In the genomic region with DNA sequence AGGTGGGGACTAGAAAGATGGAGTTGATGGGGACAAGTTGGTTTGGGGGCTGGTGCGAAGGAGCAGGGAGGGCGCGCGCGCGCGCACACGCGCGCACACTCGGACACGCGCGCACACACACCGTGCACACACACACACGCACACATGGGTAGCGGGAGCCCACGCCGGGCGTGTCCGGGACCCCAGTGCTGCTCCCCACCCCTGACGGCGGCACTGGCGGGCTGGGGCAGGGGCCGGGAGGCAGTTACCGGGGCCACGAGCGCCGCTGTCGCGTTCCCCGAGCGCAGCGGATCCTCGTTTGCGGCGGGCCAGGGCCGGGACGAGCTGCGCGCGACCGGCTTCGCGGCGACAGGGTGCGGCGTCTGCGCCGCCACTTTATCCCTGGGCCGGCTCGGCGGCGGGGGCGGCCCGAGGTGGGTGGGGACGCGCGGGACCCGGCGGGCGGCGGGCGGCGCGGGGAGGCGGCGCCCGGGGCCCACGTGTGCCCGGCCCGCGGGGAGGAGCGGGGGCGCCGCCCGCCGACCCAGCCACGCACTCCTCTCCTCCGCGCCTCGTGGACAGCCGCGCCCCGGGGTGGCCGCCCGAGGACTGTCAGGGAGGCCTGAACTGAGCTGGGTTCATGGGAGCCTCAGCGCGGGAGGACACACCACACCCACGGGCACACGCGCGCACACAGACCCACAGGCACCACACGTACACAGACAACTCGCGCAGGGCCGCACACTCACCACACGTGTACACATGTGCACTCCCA, we compare ENCODE assay signal across 8 cellular contexts. TPM values are rescaled to one million over a fixed set of nuclear protein-coding genes. Genes with fewer than 3 reads are reported as not detected.
A peak's percentile ranks its signal among the peaks of the same experiment; 100 is the strongest.
DNase-seq lines count a peak whose midpoint lies in the region; ATAC-seq and TF ChIP-seq lines count a peak whose summit lies in the region.

No MANE protein-coding gene starts in this region.

- intact Hi-C loops in Caco-2 (cut with micrococcal nuclease; ENCODE audit: unreplicated experiment) (no loop called here), breast epithelium (cut with DNase I; ENCODE audit: low total_unique reads) (loop anchor here (5.0 kb wide), 1 partner anchor 131 kb away; no protein-coding TSS in a partner anchor)

- H4K20me1 ChIP-seq in Loucy (ENCODE audit: insufficient read depth, low read length, poor library complexity, severe bottlenecking), result no peaks in the 10 kb centered on the region
- H4K20me1 ChIP-seq in smooth muscle cell (ENCODE audit: low read depth), result no peaks in the 10 kb centered on the region

- peak overlapping the region; percentile 48 for H3K27ac Mint-ChIP-seq in Caco-2 (ENCODE audit: unreplicated experiment)
- H3K27ac Mint-ChIP-seq in immature natural killer cell, result no peak overlapping the region

- H3K79me2 ChIP-seq in Loucy (ENCODE audit: insufficient read depth, low read length) (peaks cover 49% of the 10 kb centered on the region), smooth muscle cell (ENCODE audit: low read depth) (no peaks in the 10 kb centered on the region)

- 7% methylated on average over 40 of the region's 98 CpGs for WGBS in smooth muscle cell (ENCODE audit: low lambda C conversion rate)

- POLR2A ChIA-PET in Caco-2 (lab: Charles Lee), result no interaction called here

- H3K27ac ChIP-seq in breast epithelium (peak overlapping the region; percentile 83 to 86), smooth muscle cell (ENCODE audit: low read depth) (peak overlapping the region; percentile 38)

- H3K4me3 ChIP-seq in Caco-2 (ENCODE audit: low read depth, low read length) (peak overlapping the region; percentile 88), Loucy (ENCODE audit: low read length, poor library complexity, severe bottlenecking) (peak overlapping the region; percentile 87), breast epithelium (peak overlapping the region; percentile 74 to 78 (median 78)), smooth muscle cell (peak overlapping the region; percentile 88)

- CTCF ChIA-PET in Caco-2 (lab: Charles Lee), result interaction anchor here (1.2 to 2.3 kb wide), 3 partner anchors 32 to 136 kb away, joined by 3 to 11 read pairs (median 5); no protein-coding TSS in a partner anchor

- no peaks in the 10 kb centered on the region for H3K27me3 ChIP-seq in Caco-2 (replicated peaks; ENCODE audit: control insufficient read depth, insufficient read depth, low read length)
- no peaks in the 10 kb centered on the region for H3K27me3 ChIP-seq in Loucy (ENCODE audit: insufficient read depth, low read length, poor library complexity, severe bottlenecking)
- no peaks in the 10 kb centered on the region for H3K27me3 ChIP-seq in breast epithelium
- no peaks in the 10 kb centered on the region for H3K27me3 ChIP-seq in smooth muscle cell (ENCODE audit: low read depth)

- H3K36me3 Mint-ChIP-seq in Caco-2 (ENCODE audit: insufficient read depth, unreplicated experiment) (no peaks in the 10 kb centered on the region), immature natural killer cell (peaks cover 0 to 4% (median 0%) of the 10 kb centered on the region in 3 donors)

- H3K4me3 Mint-ChIP-seq in Caco-2 (ENCODE audit: unreplicated experiment) (peak overlapping the region; percentile 91), immature natural killer cell (peak overlapping the region; percentile 68 to 89 (median 85))

- no TSS peak for BruUV-seq in Caco-2 (replicated peaks; lab: Mats Ljungman, UMichigan)

- H3K4me1 ChIP-seq in Caco-2 (peaks cover 37% of the 10 kb centered on the region), Loucy (ENCODE audit: insufficient read depth, low read length, poor library complexity, severe bottlenecking) (peaks cover 67% of the 10 kb centered on the region), breast epithelium (peaks cover 0 to 19% of the 10 kb centered on the region in 2 donors), smooth muscle cell (ENCODE audit: low read depth) (peaks cover 6% of the 10 kb centered on the region)

- H3K9ac ChIP-seq in Loucy (ENCODE audit: low read depth, low read length, poor library complexity, severe bottlenecking), result peak overlapping the region; percentile 98
- H3K9ac ChIP-seq in smooth muscle cell (ENCODE audit: low read depth), result peak overlapping the region; percentile 66

- no peaks in the 10 kb centered on the region for H3K9me2 ChIP-seq in Loucy (replicated peaks; ENCODE audit: low read depth, low read length)

- H3K27me3 Mint-ChIP-seq in Caco-2 (ENCODE audit: insufficient read depth, unreplicated experiment) (no peaks in the 10 kb centered on the region), immature natural killer cell (ENCODE audit: low read depth in 3 of 3) (peaks cover 1 to 24% (median 8%) of the 10 kb centered on the region in 3 donors)

- H3K4me1 Mint-ChIP-seq in Caco-2 (ENCODE audit: low read depth, unreplicated experiment), result peaks cover 28% of the 10 kb centered on the region
- peaks cover 9 to 14% of the 10 kb centered on the region in 2 donors for H3K4me1 Mint-ChIP-seq in immature natural killer cell

- no peaks in the 10 kb centered on the region for H3F3A ChIP-seq in Loucy (ENCODE audit: low read depth)
- peaks cover 4% of the 10 kb centered on the region for H3F3A ChIP-seq in smooth muscle cell (ENCODE audit: low read depth)

- peak in 1 of 2 experiments; percentile 49 for DNase-seq in Caco-2
- no peak for DNase-seq in breast epithelium (ENCODE audit: low spot score in 2 of 2)
- DNase-seq in immature natural killer cell, result peak in 2 of 3 donors; percentile 2 to 11
- DNase-seq in smooth muscle cell (lab: John Stamatoyannopoulos, UW; ENCODE audit: unreplicated experiment), result no peak
- DNase-seq in NCI-H2029 (lab: John Stamatoyannopoulos, UW), result no peak
- DNase-seq in GF-D8 (lab: John Stamatoyannopoulos, UW), result no peak

- TF ChIP-seq CTCF in Caco-2 (IDR thresholded peaks at IDR 0.05; ENCODE audit: insufficient read depth in 1 of 2, low read depth in 1 of 2, low read length in 1 of 2, severe bottlenecking in 1 of 2, unreplicated experiment in 1 of 2) (no peak), Loucy (conservative IDR thresholded peaks at IDR 0.05; ENCODE audit: low read length) (no peak), breast epithelium (IDR thresholded peaks at IDR 0.05) (peak in 1 of 3 donors; percentile 24), smooth muscle cell (IDR thresholded peaks at IDR 0.05; ENCODE audit: borderline replicate concordance, insufficient read depth, poor library complexity, severe bottlenecking) (no peak)

- no peaks in the 10 kb centered on the region for H3K9me3 Mint-ChIP-seq in Caco-2 (ENCODE audit: unreplicated experiment)
- peaks cover 0 to 5% (median 1%) of the 10 kb centered on the region in 6 donors for H3K9me3 Mint-ChIP-seq in immature natural killer cell

- H3K9me3 ChIP-seq in Caco-2 (peaks cover 8% of the 10 kb centered on the region; the same call in 1 of the 2 replicates), Loucy (ENCODE audit: insufficient read depth, low read depth, low read length) (peaks cover 2% of the 10 kb centered on the region; the same call in 1 of the 2 replicates), breast epithelium (no peaks in the 10 kb centered on the region), smooth muscle cell (replicated peaks; ENCODE audit: low read depth) (no peaks in the 10 kb centered on the region)

- ATAC-seq in GM19324 (IDR thresholded peaks at IDR 0.05; ENCODE audit: low FRiP score, unreplicated experiment), result peak; percentile 48

- H3K36me3 ChIP-seq in Caco-2 (ENCODE audit: control insufficient read depth, insufficient read depth, low read length) (no peaks in the 10 kb centered on the region), Loucy (ENCODE audit: insufficient read depth, low read length) (no peaks in the 10 kb centered on the region), breast epithelium (no peaks in the 10 kb centered on the region), smooth muscle cell (ENCODE audit: low read depth) (no peaks in the 10 kb centered on the region)

- H2AFZ ChIP-seq in Loucy (ENCODE audit: low read length) (peak overlapping the region; percentile 27; the same call in 1 of the 2 replicates), smooth muscle cell (ENCODE audit: low read depth) (peak overlapping the region; percentile 96)

- TF ChIP-seq POLR2A in breast epithelium (IDR thresholded peaks at IDR 0.05), result no peak

- H3K4me2 ChIP-seq in Loucy (ENCODE audit: low read depth, low read length, poor library complexity, severe bottlenecking), result peak overlapping the region; percentile 99
- peak overlapping the region; percentile 100 for H3K4me2 ChIP-seq in smooth muscle cell

RNA-seq across cellular contexts. Expression of a gene that starts 0.7 kb away (rescaled TPM):
- total RNA-seq in Caco-2 (2022) (7.8 and 8.4 TPM in 2 replicates), breast epithelium (10 to 100 TPM; 25.8 to 79.5 (median 30.2) TPM), smooth muscle cell (4.4 and 13.6 TPM in 2 replicates)
- polyA plus RNA-seq in immature natural killer cell (1 to 10 TPM; 2.6 to 3.6 (median 2.6) TPM), smooth muscle cell (22.5 and 37.3 TPM in 2 replicates)

Comparison
In these comparisons a context has a peak if more than half of its experiments do, and no peak if none do; other contexts are left out.
1. DNase-seq: peak in immature natural killer cell (2 of 3); none in breast epithelium (0 of 2), smooth muscle cell (single experiment), NCI-H2029 (single experiment) and GF-D8 (single experiment).
2. Peak in every context shown above with its lines, with median percentiles within 50 percentile points of each other: H3K4me3 ChIP-seq.